15 cellular contexts compared by ENCODE assay signal in the genomic region with DNA sequence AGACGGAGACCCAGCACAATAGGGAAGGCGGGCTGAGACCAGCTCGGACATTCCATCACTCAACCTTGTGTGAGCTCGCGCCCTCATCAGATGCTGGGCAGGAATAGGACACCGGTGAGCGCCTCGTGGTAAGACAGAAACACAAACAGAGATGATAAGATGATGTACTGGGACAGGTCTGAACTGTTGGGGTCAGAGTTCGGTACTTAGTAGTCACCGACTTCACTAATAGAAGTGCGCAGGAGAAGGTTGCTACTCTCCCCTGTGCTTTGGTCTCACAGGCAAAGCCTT.
DNase-seq lines count a peak whose midpoint lies in the region; ATAC-seq, FAIRE-seq and TF ChIP-seq lines count a peak whose summit lies in the region.
"Had no signal": no experiment of that assay in that cellular context is flagged by ENCODE, and none has a peak within 500 bp of the region (broad histone marks: within the 10 kb centered on the region; RNA-seq: fewer than 3 reads in every experiment).

No MANE protein-coding gene starts in this region.

- H3K4me1 Mint-ChIP-seq in astrocyte (ENCODE audit: low read depth, unreplicated experiment) = peaks cover 3% of the 10 kb centered on the region
- peaks cover 2% of the 10 kb centered on the region for H3K4me1 Mint-ChIP-seq in progenitor cell of endocrine pancreas (ENCODE audit: low read depth)

- 34% methylated on average over 11 of the region's 11 CpGs for WGBS in hepatocyte (ENCODE audit: low lambda C conversion rate, missing lambda C conversion rate)

- no peak overlapping the region for H3K27ac Mint-ChIP-seq in astrocyte (ENCODE audit: unreplicated experiment)
- no peak overlapping the region for H3K27ac Mint-ChIP-seq in progenitor cell of endocrine pancreas
- H3K27ac Mint-ChIP-seq: activated naive CD8-positive, alpha-beta T cell treated with anti-CD3 and anti-CD28 coated beads, Interleukin-2, amount 10 ng/mL, durations not matched to agents 7 days and 5 days had no signal

- no peaks in the 10 kb centered on the region for H4K20me1 ChIP-seq in astrocyte (ENCODE audit: insufficient read depth, low read length)
- H4K20me1 ChIP-seq in hepatocyte (ENCODE audit: insufficient read depth, poor library complexity, severe bottlenecking) = no peaks in the 10 kb centered on the region

- ATAC-seq in GM18498 (IDR thresholded peaks at IDR 0.05; ENCODE audit: unreplicated experiment) = no peak
- ATAC-seq: GM12878 had no signal

- H3K4me1 ChIP-seq in astrocyte (ENCODE audit: insufficient read depth, low read length) = peaks cover 7% of the 10 kb centered on the region
- H3K4me1 ChIP-seq in hepatocyte (ENCODE audit: insufficient read depth) = no peaks in the 10 kb centered on the region
- H3K4me1 ChIP-seq: prostate gland had no signal

- no peak for TF ChIP-seq CTCF in astrocyte (IDR thresholded peaks at IDR 0.05; ENCODE audit: insufficient read depth, low read depth, low read length)
- TF ChIP-seq CTCF in hepatocyte (IDR thresholded peaks at IDR 0.05; ENCODE audit: poor library complexity) = no peak
- TF ChIP-seq CTCF in progenitor cell of endocrine pancreas (IDR thresholded peaks at IDR 0.05; ENCODE audit: unreplicated experiment) = no peak

- H3K9ac ChIP-seq in astrocyte (ENCODE audit: low read length) = peak overlapping the region; percentile 65

- H3K9me3 ChIP-seq in astrocyte (ENCODE audit: insufficient read depth, low read depth, low read length) = no peaks in the 10 kb centered on the region
- H3K9me3 ChIP-seq in hepatocyte (ENCODE audit: low read depth) = no peaks in the 10 kb centered on the region
- H3K9me3 ChIP-seq: prostate gland, transverse colon had no signal

- H3K36me3 ChIP-seq in astrocyte (ENCODE audit: insufficient read depth, low read length) = no peaks in the 10 kb centered on the region
- no peaks in the 10 kb centered on the region for H3K36me3 ChIP-seq in hepatocyte (replicated peaks; ENCODE audit: insufficient read depth, low read depth)
- H3K36me3 ChIP-seq: prostate gland, transverse colon had no signal

- H3K27me3 Mint-ChIP-seq in astrocyte (ENCODE audit: low read depth, unreplicated experiment) = peaks cover 16% of the 10 kb centered on the region
- peaks cover 75% of the 10 kb centered on the region for H3K27me3 Mint-ChIP-seq in progenitor cell of endocrine pancreas

- H3K27ac ChIP-seq in astrocyte (ENCODE audit: low read depth, low read length) (no peak overlapping the region), hepatocyte (no peak overlapping the region)
- H3K27ac ChIP-seq: prostate gland, transverse colon had no signal

- H2AFZ ChIP-seq in astrocyte (ENCODE audit: low read depth, low read length) (peak overlapping the region; percentile 81), hepatocyte (no peak overlapping the region)

- no peaks in the 10 kb centered on the region for H3K36me3 Mint-ChIP-seq in astrocyte (ENCODE audit: low read depth, unreplicated experiment)
- peaks cover 1% of the 10 kb centered on the region for H3K36me3 Mint-ChIP-seq in progenitor cell of endocrine pancreas (ENCODE audit: insufficient read depth)
- H3K36me3 Mint-ChIP-seq: activated naive CD8-positive, alpha-beta T cell treated with anti-CD3 and anti-CD28 coated beads, Interleukin-2, amount 10 ng/mL, durations not matched to agents 7 days and 5 days had no signal

- no peak for FAIRE-seq in astrocyte (lab: Jason Lieb, UNC)
- FAIRE-seq: endometrium, GM12878 had no signal

- no peaks in the 10 kb centered on the region for H3K79me2 ChIP-seq in astrocyte (ENCODE audit: insufficient read depth, low read length)
- H3K79me2 ChIP-seq in hepatocyte = no peaks in the 10 kb centered on the region

- H3K27me3 ChIP-seq in astrocyte (ENCODE audit: insufficient read depth, low read length) (peaks cover 26% of the 10 kb centered on the region), hepatocyte (peaks cover 71% of the 10 kb centered on the region)

- H3K9me3 Mint-ChIP-seq in astrocyte (ENCODE audit: unreplicated experiment) (peaks cover 3% of the 10 kb centered on the region), progenitor cell of endocrine pancreas (ENCODE audit: low read depth) (no peaks in the 10 kb centered on the region)
- H3K9me3 Mint-ChIP-seq: activated naive CD8-positive, alpha-beta T cell treated with anti-CD3 and anti-CD28 coated beads, Interleukin-2, amount 10 ng/mL, durations not matched to agents 7 days and 5 days had no signal

- H3K4me3 ChIP-seq in astrocyte (ENCODE audit: insufficient read depth, low read depth, low read length) = peak overlapping the region; percentile 50
- no peak overlapping the region for H3K4me3 ChIP-seq in hepatocyte
- H3K4me3 ChIP-seq: GM12878 had no signal

- DNase-seq in GM19238 (ENCODE audit: insufficient read length, low spot score) (peak; percentile 5), astrocyte (ENCODE audit: low read depth) (peak; percentile 1), hepatocyte (ENCODE audit: low spot score) (peak; percentile 18), progenitor cell of endocrine pancreas (ENCODE audit: low spot score, unreplicated experiment) (no peak), T-helper 9 cell (no peak), A172 (ENCODE audit: low spot score) (no peak), middle frontal gyrus (ENCODE audit: extremely low spot score, low spot score) (no peak)
- DNase-seq: activated naive CD8-positive, alpha-beta T cell treated with anti-CD3 and anti-CD28 coated beads, Interleukin-2, amount 10 ng/mL, durations not matched to agents 7 days and 5 days; left ventricle myocardium superior; NCI-H1417 treated with DMSO at 0.1 percent for 48 hours; transverse colon had no signal

- peak overlapping the region; percentile 82 for H3K4me3 Mint-ChIP-seq in astrocyte (ENCODE audit: unreplicated experiment)
- H3K4me3 Mint-ChIP-seq in progenitor cell of endocrine pancreas (ENCODE audit: low read depth) = peak overlapping the region; percentile 67
- H3K4me3 Mint-ChIP-seq: activated naive CD8-positive, alpha-beta T cell treated with anti-CD3 and anti-CD28 coated beads, Interleukin-2, amount 10 ng/mL, durations not matched to agents 7 days and 5 days had no signal

- no peaks in the 10 kb centered on the region for H3K9me2 ChIP-seq in hepatocyte (replicated peaks; ENCODE audit: insufficient read depth)

- H3K4me2 ChIP-seq in astrocyte (ENCODE audit: low read length) = peak overlapping the region; percentile 83
- H3K4me2 ChIP-seq in hepatocyte = peak overlapping the region; percentile 91

Comparison
In these comparisons a context has a peak if more than half of its experiments do, and no peak if none do; other contexts are left out.
1. DNase-seq: peak in GM19238 (single experiment), astrocyte (single experiment) and hepatocyte (single experiment); none in progenitor cell of endocrine pancreas (single experiment), T-helper 9 cell (single experiment), A172 (single experiment) and middle frontal gyrus (single experiment).